ENCODE assay signal across 8 cellular contexts in genomic region chr6:106628658-106629102, GRCh38. TPM values are rescaled to one million over a fixed set of nuclear protein-coding genes. Genes with fewer than 3 reads are reported as not detected.
DNase-seq lines count a peak whose midpoint lies in the region; ATAC-seq and TF ChIP-seq lines count a peak whose summit lies in the region.

No MANE protein-coding gene starts in this region.

- H3K4me3 ChIP-seq in BE2C (ENCODE audit: low read depth, low read length) (peak overlapping the region; percentile 93), mucosa of descending colon (peak overlapping the region; percentile 89)

- H3K27ac Mint-ChIP-seq in chondrocyte (ENCODE audit: unreplicated experiment): peak overlapping the region; percentile 94

- intact Hi-C loops in mucosa of descending colon (cut with DNase I, micrococcal nuclease): no loop called here

- H3K4me3 Mint-ChIP-seq in chondrocyte (ENCODE audit: unreplicated experiment): peak overlapping the region; percentile 89

- peak; percentile 7 for ATAC-seq in GM19455 (IDR thresholded peaks at IDR 0.05; ENCODE audit: unreplicated experiment)
- peak; percentile 12 for ATAC-seq in mucosa of descending colon

- no peaks in the 10 kb centered on the region for H3K27me3 ChIP-seq in BE2C

- H3K9me3 ChIP-seq in BE2C: no peaks in the 10 kb centered on the region
- no peaks in the 10 kb centered on the region for H3K9me3 ChIP-seq in mucosa of descending colon

- no peaks in the 10 kb centered on the region for H3K9me3 Mint-ChIP-seq in chondrocyte (ENCODE audit: low read depth)

- DNase-seq in BE2C (no peak), LHCN-M2 (ENCODE audit: low read depth) (peak; percentile 19), chondrocyte (ENCODE audit: low spot score) (no peak), mucosa of descending colon (peak in 1 of 3 donors; percentile 25), mesenteric fat pad (ENCODE audit: low spot score) (no peak)
- DNase-seq in stimulated activated CD4-positive, alpha-beta T cell treated with anti-CD3 and anti-CD28 coated beads, Interleukin-2, amount 100 ng/mL, for 48 hours: no peak
- DNase-seq in activated CD4-positive, alpha-beta T cell treated with anti-CD3 and anti-CD28 coated beads, Interleukin-2, amount 50 U/mL, for 4 hours: no peak

- peaks cover 27% of the 10 kb centered on the region for H3K4me1 Mint-ChIP-seq in chondrocyte (ENCODE audit: low read depth)

- H3K36me3 ChIP-seq in BE2C: no peaks in the 10 kb centered on the region
- no peaks in the 10 kb centered on the region for H3K36me3 ChIP-seq in mucosa of descending colon (ENCODE audit: low read depth)

- H3K4me1 ChIP-seq in BE2C (no peaks in the 10 kb centered on the region; the same call in 1 of the 2 replicates), mucosa of descending colon (ENCODE audit: low read depth) (peaks cover 9% of the 10 kb centered on the region)

- no peak for TF ChIP-seq CTCF in BE2C (IDR thresholded peaks at IDR 0.05; ENCODE audit: low read depth, low read length)
- TF ChIP-seq CTCF in chondrocyte (IDR thresholded peaks at IDR 0.05): no peak
- TF ChIP-seq CTCF in mucosa of descending colon (IDR thresholded peaks at IDR 0.05): no peak

- no peaks in the 10 kb centered on the region for H3K36me3 Mint-ChIP-seq in chondrocyte (ENCODE audit: low read depth)

- no peaks in the 10 kb centered on the region for H3K27me3 Mint-ChIP-seq in chondrocyte (ENCODE audit: low read depth)

RNA-seq across cellular contexts. Expression of gene RTN4IP1, which starts 0.6 kb away (rescaled TPM):
- polyA plus RNA-seq in BE2C (2012; ENCODE audit: insufficient read depth, insufficient read length, low read depth): 15.5 TPM
- 9.5 and 10.8 TPM in 2 replicates for total RNA-seq in LHCN-M2 (2014; rRNA removed)
- 7.6 TPM for polyA plus RNA-seq in LHCN-M2 (2012)
- 3.5 to 6.0 TPM (median 3.7 TPM) in 3 replicates for total RNA-seq in chondrocyte
- 10 to 100 TPM in 1 of 3 donors, 1 to 10 TPM in 2; 8.3 to 12.8 (median 9.8) TPM for total RNA-seq in mucosa of descending colon
- 4.8 TPM for total RNA-seq in mesenteric fat pad

RNA-seq across cellular contexts. Expression of gene QRSL1, which starts 0.7 kb away (rescaled TPM):
- 11.9 TPM for polyA plus RNA-seq in BE2C (2012; ENCODE audit: insufficient read depth, insufficient read length, low read depth)
- 10.1 and 11.0 TPM in 2 replicates for total RNA-seq in LHCN-M2 (2014; rRNA removed)
- 4.0 TPM for polyA plus RNA-seq in LHCN-M2 (2012)
- total RNA-seq in chondrocyte: 8.6 to 12.5 TPM (median 9.7 TPM) in 3 replicates
- 10 to 100 TPM; 13.1 to 19.4 (median 15.2) TPM for total RNA-seq in mucosa of descending colon
- 9.0 TPM for total RNA-seq in mesenteric fat pad
